Comparison of ENCODE assay signal across 8 cellular contexts in genomic region chr15:74459798-74460197, GRCh38. TPM values are rescaled to one million over a fixed set of nuclear protein-coding genes. Genes with fewer than 3 reads are reported as not detected.
DNase-seq lines count a peak whose midpoint lies in the region; ATAC-seq, FAIRE-seq and TF ChIP-seq lines count a peak whose summit lies in the region.
"Not testable (repeated sequence)": the region's sequence is repeated elsewhere in the genome, so short reads cannot be mapped to it uniquely, and the experiment has no call there.

No MANE protein-coding gene starts in this region.

- H3K27ac ChIP-seq in BLaER1 treated with 17β-estradiol and CSF1 and Interleukin-3, amounts not matched to agents 10 nM and 100 nM, result peak overlapping the region in 6 of 11 experiments; percentile 85 to 90 (median 87); a peak in 8 of 22 replicates
- H3K27ac ChIP-seq in HEK293 (ENCODE audit: extremely low read depth, low read depth, low read length); OCI-LY7 (ENCODE audit: low read depth, low read length, poor library complexity, severe bottlenecking); K562 (ENCODE audit: extremely low read depth, low read depth, low read length); hepatocyte; tibial artery: not testable (repeated sequence)

- H3K27ac Mint-ChIP-seq in activated CD8-positive, alpha-beta T cell treated with anti-CD3 and anti-CD28 coated beads, Interleukin-2, amount 10 ng/mL, durations not matched to agents 7 days and 5 days; neural crest cell (ENCODE audit: unreplicated experiment): not testable (repeated sequence)

- H3K9me3 Mint-ChIP-seq in activated CD8-positive, alpha-beta T cell treated with anti-CD3 and anti-CD28 coated beads, Interleukin-2, amount 10 ng/mL, durations not matched to agents 7 days and 5 days (ENCODE audit: insufficient read depth); neural crest cell: not testable (repeated sequence)

- intact Hi-C loops in OCI-LY7 (cut with micrococcal nuclease; ENCODE audit: unreplicated experiment) (loop anchor here (2.0 to 10.0 kb wide), 2 partner anchors 155 to 465 kb away; partner anchors contain the start of genes CLK3, PML and STOML1), K562 (cut with micrococcal nuclease) (loop anchor here (5.0 kb wide), 2 partner anchors 83 to 153 kb away; partner anchors contain the start of gene ARID3B), tibial artery (cut with DNase I; ENCODE audit: low total_unique reads) (loop anchor here (10.0 kb wide), 1 partner anchor 175 kb away; no protein-coding TSS in a partner anchor)

- ATAC-seq in activated CD8-positive, alpha-beta T cell treated with anti-CD3 and anti-CD28 coated beads, Interleukin-2, amount 10 ng/mL, durations not matched to agents 7 days and 5 days; K562: not testable (repeated sequence)

- peak overlapping the region; percentile 89 for H3K4me3 Mint-ChIP-seq in activated CD8-positive, alpha-beta T cell treated with anti-CD3 and anti-CD28 coated beads, Interleukin-2, amount 10 ng/mL, durations not matched to agents 7 days and 5 days
- peak overlapping the region; percentile 97 for H3K4me3 Mint-ChIP-seq in neural crest cell

- H3K4me1 Mint-ChIP-seq in activated CD8-positive, alpha-beta T cell treated with anti-CD3 and anti-CD28 coated beads, Interleukin-2, amount 10 ng/mL, durations not matched to agents 7 days and 5 days (ENCODE audit: low read depth), result peaks cover 55% of the 10 kb centered on the region
- H3K4me1 Mint-ChIP-seq in neural crest cell, result peaks cover 39% of the 10 kb centered on the region

- CTCF ChIA-PET in HEK293 (lab: Yijun Ruan, JAX), result interaction anchor here (1.0 to 2.3 kb wide), 2 partner anchors 21 kb away, joined by 3 to 8 read pairs; no protein-coding TSS in a partner anchor
- CTCF ChIA-PET in OCI-LY7 (lab: Charles Lee; ENCODE audit: unreplicated experiment); K562 (lab: Yijun Ruan, JAX; ENCODE audit: low intra/inter-chr PET ratio): not testable (repeated sequence)
- CTCF ChIA-PET in activated CD8-positive, alpha-beta T cell treated with anti-CD3 and anti-CD28 coated beads, Interleukin-2, amount 10 ng/mL, durations not matched to agents 7 days and 5 days (lab: Charles Lee), result interaction anchor here (1.0 to 2.4 kb wide), 2 partner anchors 11 to 57 kb away, joined by 3 to 10 read pairs; no protein-coding TSS in a partner anchor

- not testable (repeated sequence) for FAIRE-seq in K562 (lab: Jason Lieb, UNC)

- H3K4me3 ChIP-seq in BLaER1 treated with 17β-estradiol and CSF1 and Interleukin-3, amounts not matched to agents 10 nM and 100 nM, result peak overlapping the region in 8 of 10 experiments; percentile 78 to 98 (median 84); a peak in 12 of 20 replicates
- not testable (repeated sequence) for H3K4me3 ChIP-seq in HEK293 (ENCODE audit: low read depth, low read length); hepatocyte
- peak overlapping the region; percentile 88 for H3K4me3 ChIP-seq in OCI-LY7 (ENCODE audit: low read depth, low read length, poor library complexity, severe bottlenecking)
- H3K4me3 ChIP-seq in K562, result peak overlapping the region; percentile 73
- peak overlapping the region; percentile 64 to 78 for H3K4me3 ChIP-seq in tibial artery

- not testable (repeated sequence) for H2AFZ ChIP-seq in OCI-LY7 (ENCODE audit: low read length); K562 (ENCODE audit: low read depth, low read length); hepatocyte

- peak overlapping the region; percentile 76 to 96 (median 88) for H3K4me2 ChIP-seq in BLaER1 treated with 17β-estradiol and CSF1 and Interleukin-3, amounts not matched to agents 10 nM and 100 nM
- H3K4me2 ChIP-seq in OCI-LY7 (ENCODE audit: low read length) (peak overlapping the region; percentile 90), K562 (ENCODE audit: insufficient read depth, low read length) (peak overlapping the region; percentile 100), hepatocyte (peak overlapping the region; percentile 89)

- not testable (repeated sequence) for TF ChIP-seq CTCF in HEK293 (tag by site-specific recombination; IDR thresholded peaks at IDR 0.05); OCI-LY7 (conservative IDR thresholded peaks at IDR 0.05; ENCODE audit: low read length); K562 (IDR thresholded peaks at IDR 0.05 in 2 of 3, conservative IDR thresholded peaks at IDR 0.05 in 1 of 3; ENCODE audit: insufficient read depth in 2 of 3, low read depth in 1 of 3, low read length in 3 of 3); hepatocyte (IDR thresholded peaks at IDR 0.05; ENCODE audit: poor library complexity); neural crest cell (conservative IDR thresholded peaks at IDR 0.05); tibial artery (IDR thresholded peaks at IDR 0.05)

- peaks cover 13% of the 10 kb centered on the region; the same call in 1 of the 2 replicates for H3K79me2 ChIP-seq in OCI-LY7 (ENCODE audit: insufficient read depth, low read depth, low read length)
- H3K79me2 ChIP-seq in K562 (ENCODE audit: control insufficient read depth, insufficient read depth, low read length), result peaks cover 44% of the 10 kb centered on the region
- peaks cover 25% of the 10 kb centered on the region for H3K79me2 ChIP-seq in hepatocyte

- not testable (repeated sequence) for H3K9me1 ChIP-seq in K562 (ENCODE audit: control insufficient read depth, insufficient read depth, low read length)

- peaks cover 35 to 54% (median 44%) of the 10 kb centered on the region in 10 experiments for H3K4me1 ChIP-seq in BLaER1 treated with 17β-estradiol and CSF1 and Interleukin-3, amounts not matched to agents 10 nM and 100 nM
- not testable (repeated sequence) for H3K4me1 ChIP-seq in HEK293 (ENCODE audit: control insufficient read depth, insufficient read depth, low read length); hepatocyte (ENCODE audit: insufficient read depth)
- H3K4me1 ChIP-seq in OCI-LY7 (ENCODE audit: insufficient read depth, low read length, poor library complexity, severe bottlenecking) (peaks cover 34% of the 10 kb centered on the region), K562 (replicated peaks in 1 of 2; ENCODE audit: control insufficient read depth in 2 of 2, insufficient read depth in 2 of 2, low read length in 2 of 2) (peaks cover 16 to 18% of the 10 kb centered on the region in 2 experiments; a peak in 4 of 5 replicates), tibial artery (peaks cover 0 to 21% (median 8%) of the 10 kb centered on the region in 4 donors)

- POLR2A ChIA-PET in HEK293 (lab: Yijun Ruan, JAX), result interaction anchor here (0.6 to 2.5 kb wide), 4 partner anchors 81 to 554 kb away, joined by 3 to 17 read pairs (median 4); partner anchors contain the start of genes ARID3B and CLK3
- POLR2A ChIA-PET in OCI-LY7 (lab: Charles Lee), result interaction anchor here (0.7 kb wide), 1 partner anchor 11 kb away, joined by 3 read pairs; no protein-coding TSS in a partner anchor
- POLR2A ChIA-PET in activated CD8-positive, alpha-beta T cell treated with anti-CD3 and anti-CD28 coated beads, Interleukin-2, amount 10 ng/mL, durations not matched to agents 7 days and 5 days (lab: Charles Lee), result interaction anchor here (1.0 to 2.1 kb wide), 4 partner anchors 11 to 329 kb away, joined by 3 to 8 read pairs (median 4); no protein-coding TSS in a partner anchor
- POLR2A ChIA-PET in K562 (lab: Yijun Ruan, JAX), result not testable (repeated sequence)

- not testable (repeated sequence) for H3K27me3 Mint-ChIP-seq in activated CD8-positive, alpha-beta T cell treated with anti-CD3 and anti-CD28 coated beads, Interleukin-2, amount 10 ng/mL, durations not matched to agents 7 days and 5 days (ENCODE audit: low read depth); neural crest cell (ENCODE audit: low read depth)

- not testable (repeated sequence) for H3K27me3 ChIP-seq in BLaER1 treated with 17β-estradiol and CSF1 and Interleukin-3, amounts not matched to agents 10 nM and 100 nM; K562 (ENCODE audit: control insufficient read depth in 2 of 2, insufficient read depth in 2 of 2, low read length in 2 of 2); hepatocyte; tibial artery

- H3K36me3 ChIP-seq in BLaER1 treated with 17β-estradiol and CSF1 and Interleukin-3, amounts not matched to agents 10 nM and 100 nM, result peaks cover 9 to 39% (median 26%) of the 10 kb centered on the region in 11 experiments; a peak in 19 of 22 replicates
- H3K36me3 ChIP-seq in HEK293 (ENCODE audit: control insufficient read depth in 2 of 2, insufficient read depth in 1 of 2, low read length in 2 of 2) (peaks cover 25 to 28% of the 10 kb centered on the region in 2 experiments), OCI-LY7 (ENCODE audit: insufficient read depth, low read length) (peaks cover 15% of the 10 kb centered on the region), K562 (ENCODE audit: control insufficient read depth, insufficient read depth, low read length) (peaks cover 17% of the 10 kb centered on the region; the same call in 2 of the 3 replicates), tibial artery (peaks cover 15 to 38% (median 31%) of the 10 kb centered on the region in 3 donors)
- not testable (repeated sequence) for H3K36me3 ChIP-seq in hepatocyte (replicated peaks; ENCODE audit: insufficient read depth, low read depth)

- in situ Hi-C loops in K562 (cut with MboI), result not testable (repeated sequence)

- H3K9me3 ChIP-seq in BLaER1 treated with 17β-estradiol and CSF1 and Interleukin-3, amounts not matched to agents 10 nM and 100 nM (replicated peaks in 1 of 11); HEK293 (ENCODE audit: control insufficient read depth, insufficient read depth, low read depth, low read length); OCI-LY7 (ENCODE audit: low read length); K562 (replicated peaks; ENCODE audit: control insufficient read depth, insufficient read depth, low read depth, low read length); hepatocyte (ENCODE audit: low read depth); tibial artery: not testable (repeated sequence)

- H3K36me3 Mint-ChIP-seq in activated CD8-positive, alpha-beta T cell treated with anti-CD3 and anti-CD28 coated beads, Interleukin-2, amount 10 ng/mL, durations not matched to agents 7 days and 5 days (ENCODE audit: low read depth), result peaks cover 41% of the 10 kb centered on the region
- peaks cover 13% of the 10 kb centered on the region for H3K36me3 Mint-ChIP-seq in neural crest cell (ENCODE audit: low read depth)

- not testable (repeated sequence) for H3K9me2 ChIP-seq in OCI-LY7 (ENCODE audit: insufficient read depth, low read length); hepatocyte (replicated peaks; ENCODE audit: insufficient read depth)

- not testable (repeated sequence) for BruUV-seq in OCI-LY7 (replicated peaks; lab: Mats Ljungman, UMichigan); K562 (replicated peaks; lab: Mats Ljungman, UMichigan)

- H4K20me1 ChIP-seq in BLaER1 treated with 17β-estradiol and CSF1 and Interleukin-3, amounts not matched to agents 10 nM and 100 nM; OCI-LY7 (ENCODE audit: insufficient read depth, low read length); K562 (replicated peaks; ENCODE audit: control insufficient read depth, insufficient read depth, low read length); hepatocyte (ENCODE audit: insufficient read depth, poor library complexity, severe bottlenecking): not testable (repeated sequence)

- not testable (repeated sequence) for DNase-seq in OCI-LY7 (ENCODE audit: low spot score); activated CD8-positive, alpha-beta T cell treated with anti-CD3 and anti-CD28 coated beads, Interleukin-2, amount 10 ng/mL, durations not matched to agents 7 days and 5 days; K562 (ENCODE audit: extremely low read depth in 1 of 4, low spot score in 3 of 4); hepatocyte (ENCODE audit: low spot score); neural crest cell (ENCODE audit: low read depth, low spot score); tibial artery

- TF ChIP-seq POLR2A in K562 (conservative IDR thresholded peaks at IDR 0.05), result not testable (repeated sequence)

- not testable (repeated sequence) for TF ChIP-seq RAD21 in K562 (CRISPR knock-in tag; conservative IDR thresholded peaks at IDR 0.05 in 1 of 2, IDR thresholded peaks at IDR 0.05 in 1 of 2)

- H3K9ac ChIP-seq in BLaER1 treated with 17β-estradiol and CSF1 and Interleukin-3, amounts not matched to agents 10 nM and 100 nM, result peak overlapping the region; percentile 81 to 93 (median 87); a peak in 14 of 22 replicates
- not testable (repeated sequence) for H3K9ac ChIP-seq in K562 (ENCODE audit: insufficient read depth in 1 of 2, low read depth in 2 of 2, low read length in 2 of 2)

- TF ChIP-seq EP300 in K562 (IDR thresholded peaks at IDR 0.05; ENCODE audit: low read length), result not testable (repeated sequence)

- 74% methylated on average over 9 of the region's 14 CpGs for WGBS in K562 (ENCODE audit: insufficient coverage, low coverage, missing lambda C conversion rate)
- 94% methylated on average over 14 of the region's 14 CpGs for WGBS in hepatocyte (ENCODE audit: low lambda C conversion rate, missing lambda C conversion rate)

RNA-seq across cellular contexts. Expression of gene UBL7, which starts 1.2 kb away (rescaled TPM):
- 29.5 and 32.6 TPM in 2 replicates for total RNA-seq in OCI-LY7 (2014; rRNA removed; shearing (Covaris generic))
- total RNA-seq in OCI-LY7 (2022), result 41.3 and 44.1 TPM in 2 replicates
- 10 to 100 TPM; 60.8 to 71.4 TPM for total RNA-seq in activated CD8-positive, alpha-beta T cell treated with anti-CD3 and anti-CD28 coated beads, Interleukin-2, amount 10 ng/mL, durations not matched to agents 7 days and 5 days
- 9.1 and 12.8 TPM in 2 replicates for total RNA-seq in K562 (2011; cell fraction: chromatin; rRNA removed; ENCODE audit: low replicate concordance)
- 12.8 and 16.2 TPM in 2 replicates for total RNA-seq in K562 (2011; cell fraction: nucleolus; rRNA removed)
- 10.7 and 15.0 TPM in 2 replicates for total RNA-seq in K562 (2011; cell fraction: nucleoplasm; rRNA removed)
- 36.6 and 79.6 TPM in 2 replicates for total RNA-seq in K562 (2014; rRNA removed)
- 26.2 and 29.3 TPM in 2 replicates for total RNA-seq in K562 (2014; rRNA removed; fragmentation: Illumina TruSeq; extraction: Trizol)
- total RNA-seq in K562 (2015; rRNA removed; fragmentation: Illumina TruSeq; extraction: Trizol), result 31.1 and 32.4 TPM in 2 replicates
- 51.7 and 65.5 TPM in 2 replicates for total RNA-seq in K562 (2021)
- polyA plus RNA-seq in K562 (2011; rRNA removed), result 63.4 and 64.7 TPM in 2 replicates
- 107 and 180 TPM in 2 replicates for polyA plus RNA-seq in K562 (2011; cell fraction: cytosol; rRNA removed)
- polyA plus RNA-seq in K562 (2011; cell fraction: nucleus; rRNA removed), result 29.7 and 35.7 TPM in 2 replicates
- polyA plus RNA-seq in K562 (2012), result 41.6 and 62.1 TPM in 2 replicates
- polyA plus RNA-seq in K562 (2014; fragmentation: Illumina TruSeq; extraction: Trizol), result 52.8 and 65.0 TPM in 2 replicates
- 10 to 100 TPM; 19.2 to 44.9 TPM for polyA plus RNA-seq in K562 (2014; fragmentation: Nextera tagmentation; extraction: Ambion mirVana)
- polyA plus RNA-seq in K562 (2014; rRNA removed), result 47.8 and 70.3 TPM in 2 replicates
- 40.5 and 52.2 TPM in 2 replicates for polyA minus RNA-seq in K562 (2011; rRNA and poly(A)+ RNA removed)
- polyA minus RNA-seq in K562 (2011; cell fraction: cytosol; rRNA and poly(A)+ RNA removed), result 40.3 and 40.8 TPM in 2 replicates
- polyA minus RNA-seq in K562 (2011; cell fraction: nucleus; rRNA and poly(A)+ RNA removed), result 8.6 and 10.9 TPM in 2 replicates
- total RNA-seq in hepatocyte, result 39.2 and 54.6 TPM in 2 replicates
- 50.9 and 60.2 TPM in 2 replicates for polyA plus RNA-seq in hepatocyte
- 43.7 and 50.1 TPM in 2 replicates for total RNA-seq in neural crest cell

RNA-seq across cellular contexts. Expression of gene SEMA7A, which starts 26.0 kb away (rescaled TPM):
- 0.06 and 0.08 TPM in 2 replicates for total RNA-seq in OCI-LY7 (2014; rRNA removed; shearing (Covaris generic))
- 0.46 and 1.0 TPM in 2 replicates for total RNA-seq in OCI-LY7 (2022)
- 10 to 100 TPM; 16.1 to 16.9 TPM for total RNA-seq in activated CD8-positive, alpha-beta T cell treated with anti-CD3 and anti-CD28 coated beads, Interleukin-2, amount 10 ng/mL, durations not matched to agents 7 days and 5 days
- total RNA-seq in K562 (2011; cell fraction: chromatin; rRNA removed; ENCODE audit: low replicate concordance), result 17.2 and 52.5 TPM in 2 replicates
- total RNA-seq in K562 (2011; cell fraction: nucleolus; rRNA removed), result 48.0 and 55.7 TPM in 2 replicates
- 32.8 and 33.4 TPM in 2 replicates for total RNA-seq in K562 (2011; cell fraction: nucleoplasm; rRNA removed)
- 4.8 and 5.7 TPM in 2 replicates for total RNA-seq in K562 (2014; rRNA removed)
- total RNA-seq in K562 (2014; rRNA removed; fragmentation: Illumina TruSeq; extraction: Trizol), result 1.7 and 3.3 TPM in 2 replicates
- 6.1 and 6.6 TPM in 2 replicates for total RNA-seq in K562 (2015; rRNA removed; fragmentation: Illumina TruSeq; extraction: Trizol)
- total RNA-seq in K562 (2021), result 6.2 and 6.8 TPM in 2 replicates
- polyA plus RNA-seq in K562 (2011; rRNA removed), result 8.2 and 12.8 TPM in 2 replicates
- 15.1 and 15.7 TPM in 2 replicates for polyA plus RNA-seq in K562 (2011; cell fraction: cytosol; rRNA removed)
- 24.4 and 28.1 TPM in 2 replicates for polyA plus RNA-seq in K562 (2011; cell fraction: nucleus; rRNA removed)
- 12.7 and 16.6 TPM in 2 replicates for polyA plus RNA-seq in K562 (2012)
- 6.4 and 6.8 TPM in 2 replicates for polyA plus RNA-seq in K562 (2014; fragmentation: Illumina TruSeq; extraction: Trizol)
- under 1 TPM in 1 of 2 experiments, not detected in 1; 0.04 TPM for polyA plus RNA-seq in K562 (2014; fragmentation: Nextera tagmentation; extraction: Ambion mirVana)
- 3.6 and 7.2 TPM in 2 replicates for polyA plus RNA-seq in K562 (2014; rRNA removed)
- polyA minus RNA-seq in K562 (2011; rRNA and poly(A)+ RNA removed), result 7.0 and 9.6 TPM in 2 replicates
- polyA minus RNA-seq in K562 (2011; cell fraction: cytosol; rRNA and poly(A)+ RNA removed), result 8.2 and 10.7 TPM in 2 replicates
- 8.9 and 13.2 TPM in 2 replicates for polyA minus RNA-seq in K562 (2011; cell fraction: nucleus; rRNA and poly(A)+ RNA removed)
- total RNA-seq in hepatocyte, result 9.5 and 12.0 TPM in 2 replicates
- 2.4 and 4.6 TPM in 2 replicates for polyA plus RNA-seq in hepatocyte
- total RNA-seq in neural crest cell, result 12.3 and 14.4 TPM in 2 replicates
